ENCODE assay signal across 37 cellular contexts in the genomic region with DNA sequence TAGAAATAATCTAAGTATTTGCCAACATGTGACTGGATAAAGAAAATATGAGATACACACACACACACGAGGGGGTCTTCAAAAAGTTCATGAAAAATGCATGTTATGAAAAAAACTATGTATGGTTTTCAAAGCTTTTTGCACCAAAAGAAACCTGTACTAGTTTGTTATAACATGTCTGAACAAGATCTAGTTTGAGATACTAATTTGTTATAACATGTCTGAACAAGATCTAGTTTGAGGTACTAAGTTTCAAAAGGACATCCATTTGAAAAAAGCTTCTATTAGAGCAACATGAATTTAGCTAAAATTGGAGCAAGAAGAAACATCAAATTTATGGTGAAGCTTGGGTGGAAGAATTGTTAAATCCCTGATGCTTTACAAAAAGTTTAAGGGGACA. TPM values are rescaled to one million over a fixed set of nuclear protein-coding genes. Genes with fewer than 3 reads are reported as not detected.
"Had no signal": no experiment of that assay in that cellular context is flagged by ENCODE, and none has a peak within 500 bp of the region (broad histone marks: within the 10 kb centered on the region; RNA-seq: fewer than 3 reads in every experiment).

No MANE protein-coding gene starts in this region.

- H3K9ac ChIP-seq: KMS-11 had no signal

- H3K4me2 ChIP-seq: KMS-11 had no signal

- H3K27me3 ChIP-seq: MG63 had no signal

- H3K27ac ChIP-seq: KMS-11 had no signal

- H3K36me3 ChIP-seq: MG63 had no signal

- H3K4me3 ChIP-seq: MG63 had no signal

- DNase-seq: Karpas-422, Kasumi-1, KG1, MG63, MM.1S, MV-4-11, NCI-H1048, NCI-H1092, NCI-H1092 treated with DMSO at 0.1 percent for 48 hours, NCI-H1105, NCI-H1105 treated with DMSO at 0.1 percent for 48 hours, NCI-H1417, NCI-H1417 treated with DMSO at 0.1 percent for 48 hours, NCI-H1436, NCI-H1436 treated with DMSO at 0.1 percent for 48 hours, NCI-H146, NCI-H1694, NCI-H1694 treated with DMSO at 0.1 percent for 48 hours, NCI-H187, NCI-H187 treated with DMSO at 0.1 percent for 48 hours, NCI-H1930, NCI-H2029, NCI-H2029 treated with DMSO at 0.1 percent for 48 hours, NCI-H2081, NCI-H2081 treated with DMSO at 0.1 percent for 48 hours, NCI-H2107, NCI-H2171, NCI-H2171 treated with DMSO at 0.1 percent for 48 hours, NCI-H2227 treated with DMSO at 0.1 percent for 48 hours, NCI-H226, NCI-H345, NCI-H446, NCI-H446 treated with DMSO at 0.1 percent for 48 hours had no signal

RNA-seq across cellular contexts. Expression of a gene that starts 19.8 kb away (rescaled TPM):
- total RNA-seq: M059J, MCF 10A, NCI-H460 had no signal
